In genomic region chr2:61535449-61535848, GRCh38 we compare ENCODE assay signal across 8 cellular contexts. TPM values are rescaled to one million over a fixed set of nuclear protein-coding genes. Genes with fewer than 3 reads are reported as not detected.
DNase-seq lines count a peak whose midpoint lies in the region; ATAC-seq and TF ChIP-seq lines count a peak whose summit lies in the region.

No MANE protein-coding gene starts in this region.

- TF ChIP-seq CTCF in neural cell (IDR thresholded peaks at IDR 0.05; ENCODE audit: poor library complexity, severe bottlenecking), result no peak

- H3K9me3 ChIP-seq in MG63 (no peaks in the 10 kb centered on the region), duodenal mucosa (ENCODE audit: control insufficient read depth in 1 of 2, low read length in 2 of 2) (no peaks in the 10 kb centered on the region), neural cell (ENCODE audit: low read length) (no peaks in the 10 kb centered on the region)

- H3K27ac ChIP-seq in duodenal mucosa (ENCODE audit: low read depth, low read length), result no peak overlapping the region
- no peak overlapping the region for H3K27ac ChIP-seq in neural cell (ENCODE audit: low read length)

- no peaks in the 10 kb centered on the region for H3K9me2 ChIP-seq in neural cell (ENCODE audit: insufficient read depth, low read length)

- H3K4me3 ChIP-seq in MG63, result peak overlapping the region; percentile 98
- H3K4me3 ChIP-seq in duodenal mucosa (ENCODE audit: low read depth in 1 of 2, low read length in 2 of 2), result peak overlapping the region; percentile 92
- H3K4me3 ChIP-seq in neural cell (ENCODE audit: low read length), result peak overlapping the region; percentile 77

- H3K4me1 ChIP-seq in duodenal mucosa (ENCODE audit: control insufficient read depth in 1 of 2, insufficient read depth in 2 of 2, low read length in 2 of 2), result peaks cover 16 to 20% of the 10 kb centered on the region in 2 donors

- H3F3A ChIP-seq in neural cell (ENCODE audit: insufficient read depth, low read length, poor library complexity, severe bottlenecking), result no peaks in the 10 kb centered on the region

- peak; percentile 8 for DNase-seq in CD1c-positive myeloid dendritic cell (ENCODE audit: extremely low spot score)
- no peak for DNase-seq in MG63
- DNase-seq in midbrain (lab: John Stamatoyannopoulos, UW), result no peak
- no peak for DNase-seq in activated effector memory CD4-positive, alpha-beta T cell treated with anti-CD3 and anti-CD28 coated beads, Interleukin-2, amount 50 U/mL, for 16 hours
- DNase-seq in DMS53 (lab: John Stamatoyannopoulos, UW), result no peak

- H3K9ac ChIP-seq in duodenal mucosa (ENCODE audit: low read depth in 1 of 2, low read length in 2 of 2) (peak overlapping the region in 1 of 2 donors; percentile 91), neural cell (ENCODE audit: low read length) (peak overlapping the region; percentile 91)

- H3K79me2 ChIP-seq in neural cell (replicated peaks; ENCODE audit: insufficient read depth, low read length), result peaks cover 66% of the 10 kb centered on the region

- H2AFZ ChIP-seq in neural cell (ENCODE audit: low read depth, low read length), result no peak overlapping the region

- TF ChIP-seq EP300 in neural cell (conservative IDR thresholded peaks at IDR 0.05; ENCODE audit: poor library complexity, severe bottlenecking), result no peak

- peak overlapping the region; percentile 76 for H3K4me2 ChIP-seq in neural cell (ENCODE audit: low read length)

- H3K27me3 ChIP-seq in MG63 (no peaks in the 10 kb centered on the region), duodenal mucosa (ENCODE audit: control insufficient read depth in 1 of 2, insufficient read depth in 2 of 2, low read length in 2 of 2) (no peaks in the 10 kb centered on the region), neural cell (ENCODE audit: insufficient read depth, low read depth, low read length) (no peaks in the 10 kb centered on the region)

- ATAC-seq in GM19328 (IDR thresholded peaks at IDR 0.05; ENCODE audit: unreplicated experiment), result no peak

- TF ChIP-seq RAD21 in neural cell (conservative IDR thresholded peaks at IDR 0.05), result no peak

- peaks cover 63% of the 10 kb centered on the region for H4K20me1 ChIP-seq in neural cell (ENCODE audit: insufficient read depth)

- peaks cover 37% of the 10 kb centered on the region for H3K36me3 ChIP-seq in MG63
- no peaks in the 10 kb centered on the region for H3K36me3 ChIP-seq in duodenal mucosa (ENCODE audit: control insufficient read depth in 1 of 2, insufficient read depth in 2 of 2, low read length in 2 of 2)
- H3K36me3 ChIP-seq in neural cell (ENCODE audit: insufficient read depth, low read length), result no peaks in the 10 kb centered on the region

TF ChIP-seq in neural cell, 6 proteins besides CTCF, POLR2A, EP300 and RAD21:
- TF ChIP-seq REST (IDR thresholded peaks at IDR 0.05; ENCODE audit: borderline replicate concordance) (no peak), MXI1 (conservative IDR thresholded peaks at IDR 0.05; ENCODE audit: poor library complexity, severe bottlenecking) (no peak), EZH2 (IDR thresholded peaks at IDR 0.05; ENCODE audit: borderline replicate concordance, insufficient read depth, low read length, poor library complexity, severe bottlenecking) (no peak), TAF1 (IDR thresholded peaks at IDR 0.05; ENCODE audit: low read depth) (no peak), POLR2AphosphoS5 (IDR thresholded peaks at IDR 0.05) (no peak), SMC3 (conservative IDR thresholded peaks at IDR 0.05; ENCODE audit: poor library complexity) (no peak)

RNA-seq across cellular contexts. Expression of gene XPO1, which starts 2.7 kb away (rescaled TPM):
- total RNA-seq in MG63 (2014; rRNA removed; shearing (Covaris generic); ENCODE audit: low replicate concordance), result 108 and 173 TPM in 2 replicates
- polyA plus RNA-seq in neural cell, result 494 and 522 TPM in 2 replicates
- 553 and 565 TPM in 2 replicates for polyA minus RNA-seq in neural cell
